In the genomic region with DNA sequence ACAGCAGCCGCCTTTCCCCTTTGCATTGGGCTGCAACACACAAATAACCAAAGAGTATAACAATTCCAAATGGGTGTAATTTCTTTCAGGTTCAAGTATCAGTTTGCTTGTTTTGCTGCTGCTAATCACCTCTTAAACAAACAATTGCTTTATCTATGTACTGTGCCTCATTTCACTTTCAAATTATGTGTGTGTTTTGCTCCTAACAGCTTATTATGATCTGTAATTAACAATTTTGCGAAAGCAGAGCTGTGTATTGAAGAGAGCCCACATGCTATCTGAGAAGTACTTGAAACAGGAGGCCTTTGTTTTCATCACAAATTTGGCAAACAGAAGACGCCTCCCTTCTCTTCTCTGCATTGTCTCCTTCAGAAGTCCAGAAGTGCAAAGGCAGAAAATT, we compare ENCODE assay signal across 17 cellular contexts.
DNase-seq lines count a peak whose midpoint lies in the region; ATAC-seq and TF ChIP-seq lines count a peak whose summit lies in the region.
"Had no signal": no experiment of that assay in that cellular context is flagged by ENCODE, and none has a peak within 500 bp of the region (broad histone marks: within the 10 kb centered on the region; RNA-seq: fewer than 3 reads in every experiment).

No MANE protein-coding gene starts in this region.

- ATAC-seq in GM18517 (IDR thresholded peaks at IDR 0.05; ENCODE audit: unreplicated experiment): no peak
- ATAC-seq: A549, K562, PC-3 had no signal

- no peak overlapping the region for H3K4me2 ChIP-seq in BLaER1
- H3K4me2 ChIP-seq: A549 had no signal

- no peaks in the 10 kb centered on the region for H4K20me1 ChIP-seq in BLaER1

- H3K9me3 ChIP-seq in BLaER1 (no peaks in the 10 kb centered on the region), endodermal cell (ENCODE audit: control insufficient read depth, low read length) (no peaks in the 10 kb centered on the region), adrenal gland (replicated peaks in 1 of 3) (no peaks in the 10 kb centered on the region)
- H3K9me3 ChIP-seq: A549, HAP-1 had no signal

- DNase-seq in NCI-H1105 treated with DMSO at 0.1 percent for 48 hours (lab: John Stamatoyannopoulos, UW) (peak; percentile 89), NCI-H526 (lab: John Stamatoyannopoulos, UW) (peak; percentile 51 to 66), endodermal cell (no peak), adrenal gland (no peak), A172 (ENCODE audit: low spot score) (no peak)
- DNase-seq in activated T-cell treated with anti-CD3 and anti-CD28 coated beads, Interleukin-2, amount 50 U/mL, for 1 hour: no peak
- DNase-seq: C1 segment of cervical spinal cord, DMS 273 treated with DMSO at 0.1 percent for 48 hours, NCI-H1436 treated with DMSO at 0.1 percent for 48 hours, PC-3 had no signal

- H3K4me3 Mint-ChIP-seq in endodermal cell: no peak overlapping the region
- H3K4me3 Mint-ChIP-seq: T-helper 1 cell treated with Interleukin-12 subunit alpha and Interleukin-12 subunit beta and Interleukin-4 antibody, amounts not matched to agents 30 μg/mL and 1 μg/mL, for 36 hours had no signal

- TF ChIP-seq CTCF in endodermal cell (conservative IDR thresholded peaks at IDR 0.05): no peak
- no peak for TF ChIP-seq CTCF in adrenal gland (IDR thresholded peaks at IDR 0.05)

- H3K27ac ChIP-seq in BLaER1 (peak overlapping the region; percentile 45; the same call in 1 of the 2 replicates), endodermal cell (ENCODE audit: low read depth, low read length) (peak overlapping the region; percentile 16), adrenal gland (no peak overlapping the region)
- H3K27ac ChIP-seq: A549, RWPE1 had no signal

- no peaks in the 10 kb centered on the region for H3K27me3 Mint-ChIP-seq in endodermal cell (ENCODE audit: insufficient read depth)

- WGBS in endodermal cell (ENCODE audit: insufficient coverage in 1 of 2, insufficient read length in 1 of 2), 2 experiments: 81 to 82% methylated on average over 2 to 3 of the region's 3 CpGs
- WGBS in adrenal gland, 4 donors: 85 to 96% (median 90%) methylated on average over 3 of the region's 3 CpGs

- no peak overlapping the region for H3K27ac Mint-ChIP-seq in endodermal cell
- H3K27ac Mint-ChIP-seq: T-helper 1 cell treated with Interleukin-12 subunit alpha and Interleukin-12 subunit beta and Interleukin-4 antibody, amounts not matched to agents 30 μg/mL and 1 μg/mL, for 36 hours had no signal

- H3K9ac ChIP-seq in BLaER1 (no peak overlapping the region), endodermal cell (ENCODE audit: extremely low read depth, low read length, poor library complexity, severe bottlenecking) (no peak overlapping the region)

- no peak for TF ChIP-seq POLR2A in adrenal gland (IDR thresholded peaks at IDR 0.05)

- no peaks in the 10 kb centered on the region for H3K27me3 ChIP-seq in BLaER1
- no peaks in the 10 kb centered on the region for H3K27me3 ChIP-seq in endodermal cell (ENCODE audit: control insufficient read depth, insufficient read depth, low read length, poor library complexity, severe bottlenecking)
- no peaks in the 10 kb centered on the region for H3K27me3 ChIP-seq in adrenal gland

- intact Hi-C loops in adrenal gland (cut with DNase I): no loop called here

- no peaks in the 10 kb centered on the region for H3K9me3 Mint-ChIP-seq in endodermal cell
- H3K9me3 Mint-ChIP-seq: T-helper 1 cell treated with Interleukin-12 subunit alpha and Interleukin-12 subunit beta and Interleukin-4 antibody, amounts not matched to agents 30 μg/mL and 1 μg/mL, for 36 hours had no signal

- H3K36me3 ChIP-seq in BLaER1 (no peaks in the 10 kb centered on the region), endodermal cell (ENCODE audit: control insufficient read depth, insufficient read depth, low read length) (no peaks in the 10 kb centered on the region), adrenal gland (replicated peaks in 1 of 2) (no peaks in the 10 kb centered on the region)
- H3K36me3 ChIP-seq: HAP-1 had no signal

- H3K4me1 Mint-ChIP-seq in endodermal cell: peaks cover 43% of the 10 kb centered on the region

- no peak overlapping the region for H3K4me3 ChIP-seq in BLaER1
- no peak overlapping the region for H3K4me3 ChIP-seq in endodermal cell (ENCODE audit: low read length)
- no peak overlapping the region for H3K4me3 ChIP-seq in adrenal gland
- H3K4me3 ChIP-seq: A549, HAP-1, K562 had no signal

- H3K4me1 ChIP-seq in BLaER1: peaks cover 83% of the 10 kb centered on the region
- peaks cover 11% of the 10 kb centered on the region for H3K4me1 ChIP-seq in endodermal cell (ENCODE audit: control insufficient read depth, insufficient read depth, low read length)
- peaks cover 0 to 3% of the 10 kb centered on the region in 2 donors for H3K4me1 ChIP-seq in adrenal gland (replicated peaks in 1 of 2)
- H3K4me1 ChIP-seq: HAP-1 had no signal

- no peaks in the 10 kb centered on the region for H3K36me3 Mint-ChIP-seq in endodermal cell (ENCODE audit: low read depth)

Comparison
In these comparisons a context has a peak if more than half of its experiments do, and no peak if none do; other contexts are left out.
1. H3K27ac ChIP-seq: peak in BLaER1 (single experiment) and endodermal cell (single experiment); none in adrenal gland (0 of 5).
2. DNase-seq: peak in NCI-H1105 treated with DMSO at 0.1 percent for 48 hours (single experiment) and NCI-H526 (2 of 2); none in endodermal cell (single experiment), adrenal gland (0 of 7), A172 (single experiment) and activated T-cell treated with anti-CD3 and anti-CD28 coated beads, Interleukin-2, amount 50 U/mL, for 1 hour (single experiment).